22 cellular contexts compared by ENCODE assay signal in genomic region chr11:115456019-115456418, GRCh38. TPM values are rescaled to one million over a fixed set of nuclear protein-coding genes. Genes with fewer than 3 reads are reported as not detected.
DNase-seq lines count a peak whose midpoint lies in the region; ATAC-seq and TF ChIP-seq lines count a peak whose summit lies in the region.
"Had no signal": no experiment of that assay in that cellular context is flagged by ENCODE, and none has a peak within 500 bp of the region (broad histone marks: within the 10 kb centered on the region; RNA-seq: fewer than 3 reads in every experiment).

No MANE protein-coding gene starts in this region.

- H3K4me3 ChIP-seq in GM23338 (no peak overlapping the region), fibroblast of lung (replicated peaks in 1 of 4; ENCODE audit: control extremely low read depth in 1 of 4, insufficient read depth in 1 of 4, low read depth in 3 of 4, low read length in 4 of 4) (no peak overlapping the region), psoas muscle (no peak overlapping the region)
- H3K4me3 ChIP-seq: A549; BLaER1 treated with 17β-estradiol and CSF1 and Interleukin-3, amounts not matched to agents 10 nM and 100 nM had no signal

- ATAC-seq in GM23338 (no peak), psoas muscle (no peak)
- ATAC-seq: A549 had no signal

- no peak overlapping the region for H3K9ac ChIP-seq in fibroblast of lung (ENCODE audit: insufficient read depth, low read length)
- H3K9ac ChIP-seq: BLaER1 treated with 17β-estradiol and CSF1 and Interleukin-3, amounts not matched to agents 10 nM and 100 nM had no signal

- H3K4me2 ChIP-seq in GM23338 (peak overlapping the region; percentile 41; the same call in 1 of the 2 replicates), fibroblast of lung (ENCODE audit: extremely low read depth, insufficient read depth, low read length) (no peak overlapping the region)
- H3K4me2 ChIP-seq: A549; BLaER1 treated with 17β-estradiol and CSF1 and Interleukin-3, amounts not matched to agents 10 nM and 100 nM had no signal

- H3K4me3 Mint-ChIP-seq in GM23338: no peak overlapping the region
- H3K4me3 Mint-ChIP-seq: CD14-positive monocyte; CD4-positive, alpha-beta T cell; CD8-positive, alpha-beta memory T cell had no signal

- H3K4me1 ChIP-seq in GM23338 (ENCODE audit: insufficient read depth) (peaks cover 39% of the 10 kb centered on the region), fibroblast of lung (ENCODE audit: control insufficient read depth, extremely low read depth, insufficient read depth, low read length) (no peaks in the 10 kb centered on the region), psoas muscle (no peaks in the 10 kb centered on the region)
- H3K4me1 ChIP-seq: BLaER1 treated with 17β-estradiol and CSF1 and Interleukin-3, amounts not matched to agents 10 nM and 100 nM had no signal

- no peaks in the 10 kb centered on the region for H3K27me3 Mint-ChIP-seq in GM23338 (ENCODE audit: insufficient read depth, low read depth, poor library complexity)

- peaks cover 31% of the 10 kb centered on the region; the same call in 2 of the 3 replicates for H3K4me1 Mint-ChIP-seq in GM23338
- H3K4me1 Mint-ChIP-seq: CD14-positive monocyte; CD8-positive, alpha-beta memory T cell had no signal

- H4K20me1 ChIP-seq in GM23338 (replicated peaks; ENCODE audit: insufficient read depth): no peaks in the 10 kb centered on the region
- no peaks in the 10 kb centered on the region for H4K20me1 ChIP-seq in fibroblast of lung (ENCODE audit: control insufficient read depth, extremely low read depth, insufficient read depth, low read length)
- H4K20me1 ChIP-seq: BLaER1 treated with 17β-estradiol and CSF1 and Interleukin-3, amounts not matched to agents 10 nM and 100 nM had no signal

- H3K9me3 ChIP-seq in fibroblast of lung (ENCODE audit: control insufficient read depth, insufficient read depth, low read depth, low read length): no peaks in the 10 kb centered on the region
- H3K9me3 ChIP-seq in psoas muscle: no peaks in the 10 kb centered on the region
- H3K9me3 ChIP-seq: A549; BE2C; BLaER1 treated with 17β-estradiol and CSF1 and Interleukin-3, amounts not matched to agents 10 nM and 100 nM had no signal

- TF ChIP-seq CTCF in GM23338 (conservative IDR thresholded peaks at IDR 0.05; ENCODE audit: low read depth in 2 of 2): no peak
- no peak for TF ChIP-seq CTCF in fibroblast of lung (conservative IDR thresholded peaks at IDR 0.05 in 1 of 2, IDR thresholded peaks at IDR 0.05 in 1 of 2; ENCODE audit: low read depth in 1 of 2, low read length in 2 of 2)
- TF ChIP-seq CTCF in psoas muscle (IDR thresholded peaks at IDR 0.05): no peak

- no peaks in the 10 kb centered on the region for H3K79me2 ChIP-seq in GM23338 (replicated peaks; ENCODE audit: insufficient read depth)
- no peaks in the 10 kb centered on the region for H3K79me2 ChIP-seq in fibroblast of lung (ENCODE audit: control insufficient read depth, insufficient read depth, low read length)

- H3K36me3 ChIP-seq in GM23338 (ENCODE audit: insufficient read depth) (no peaks in the 10 kb centered on the region), fibroblast of lung (ENCODE audit: control insufficient read depth, insufficient read depth, low read length) (no peaks in the 10 kb centered on the region), psoas muscle (ENCODE audit: insufficient read depth in 1 of 2, low read depth in 1 of 2) (no peaks in the 10 kb centered on the region)
- H3K36me3 ChIP-seq: BE2C; BLaER1 treated with 17β-estradiol and CSF1 and Interleukin-3, amounts not matched to agents 10 nM and 100 nM had no signal

- H2AFZ ChIP-seq in GM23338 (no peak overlapping the region), fibroblast of lung (ENCODE audit: low read length) (no peak overlapping the region)

- H3F3A ChIP-seq in GM23338 (replicated peaks; ENCODE audit: low read depth): no peaks in the 10 kb centered on the region

- H3K9me3 Mint-ChIP-seq in GM23338: no peaks in the 10 kb centered on the region
- H3K9me3 Mint-ChIP-seq: CD4-positive, alpha-beta T cell; CD8-positive, alpha-beta memory T cell had no signal

- DNase-seq in GM23338 (ENCODE audit: low spot score) (no peak), amniotic epithelial cell (ENCODE audit: low read depth) (peak; percentile 44), fibroblast of lung (ENCODE audit: low read depth in 2 of 2) (peak; percentile 27 to 45), psoas muscle (no peak), NCI-H2227 treated with DMSO at 0.1 percent for 48 hours (lab: John Stamatoyannopoulos, UW) (no peak), NOMO-1 treated with dmso at 0.1 percent for 144 hours (lab: John Stamatoyannopoulos, UW; ENCODE audit: unreplicated experiment) (no peak), NCI-H226 (no peak)
- DNase-seq: 8988T; ACHN; AML-193; BE2C; CD4-positive, alpha-beta T cell; CD8-positive, alpha-beta memory T cell; DMS 273 treated with DMSO at 0.1 percent for 48 hours; DMS79; GF-D8; GOT3; HCEC 1CT had no signal

- H3K9me2 ChIP-seq in GM23338 (ENCODE audit: insufficient read depth): no peaks in the 10 kb centered on the region

- intact Hi-C loops in psoas muscle (cut with DNase I): no loop called here

- H3K27ac Mint-ChIP-seq in GM23338: no peak overlapping the region
- H3K27ac Mint-ChIP-seq: CD14-positive monocyte; CD4-positive, alpha-beta T cell; CD8-positive, alpha-beta memory T cell had no signal

- H3K27ac ChIP-seq in GM23338 (ENCODE audit: low read depth): no peak overlapping the region
- H3K27ac ChIP-seq in fibroblast of lung (ENCODE audit: insufficient read depth, low read length): no peak overlapping the region
- no peak overlapping the region for H3K27ac ChIP-seq in psoas muscle
- H3K27ac ChIP-seq: A549; BLaER1 treated with 17β-estradiol and CSF1 and Interleukin-3, amounts not matched to agents 10 nM and 100 nM had no signal

- H3K36me3 Mint-ChIP-seq in GM23338 (ENCODE audit: low read depth): no peaks in the 10 kb centered on the region
- H3K36me3 Mint-ChIP-seq: CD14-positive monocyte; CD8-positive, alpha-beta memory T cell had no signal

- H3K27me3 ChIP-seq in GM23338 (ENCODE audit: insufficient read depth) (no peaks in the 10 kb centered on the region), fibroblast of lung (ENCODE audit: control insufficient read depth, insufficient read depth, low read length) (no peaks in the 10 kb centered on the region), psoas muscle (ENCODE audit: insufficient read depth in 3 of 3, low read length in 2 of 3) (peaks cover 0 to 3% (median 0%) of the 10 kb centered on the region in 3 donors)
- H3K27me3 ChIP-seq: BE2C; BLaER1 treated with 17β-estradiol and CSF1 and Interleukin-3, amounts not matched to agents 10 nM and 100 nM had no signal

TF ChIP-seq in GM23338, 12 proteins besides CTCF, POLR2A, EP300 and RAD21 (continues in another document):
- TF ChIP-seq STAT1 (IDR thresholded peaks at IDR 0.05; ENCODE audit: unreplicated experiment) (no peak), JUNB (IDR thresholded peaks at IDR 0.05; ENCODE audit: unreplicated experiment) (no peak), ETS1 (IDR thresholded peaks at IDR 0.05) (no peak)

RNA-seq across cellular contexts. Expression of gene CADM1, which starts 48.2 kb away (rescaled TPM):
- total RNA-seq in GM23338 (2014; rRNA removed; shearing (Covaris generic)): 18.0 and 26.1 TPM in 2 replicates
- polyA plus RNA-seq in GM23338 (2016; fragmentation: Nextera tagmentation; extraction: Ambion mirVana) (16.5 and 18.0 TPM in 2 replicates), fibroblast of lung (15.4 and 84.0 TPM in 2 replicates), psoas muscle (1 to 10 TPM; 3.1 to 4.4 (median 3.3) TPM)
- total RNA-seq in fibroblast of lung (27.7 and 86.0 TPM in 2 replicates), psoas muscle (10 to 100 TPM in 3 of 4 donors, 1 to 10 TPM in 1; 9.5 to 12.4 (median 10.1) TPM)
- 12.1 and 52.4 TPM in 2 replicates for polyA plus RNA-seq in fibroblast of lung (2012)
- polyA minus RNA-seq in fibroblast of lung (ENCODE audit: low replicate concordance): 1.3 and 48.5 TPM in 2 replicates
- total RNA-seq: G401 had no signal
- polyA plus RNA-seq: CD14-positive monocyte had no signal

Comparison
In these comparisons a context has a peak if more than half of its experiments do, and no peak if none do; other contexts are left out.
1. DNase-seq: peak in amniotic epithelial cell (single experiment) and fibroblast of lung (2 of 2); none in GM23338 (single experiment), psoas muscle (0 of 2), NCI-H2227 treated with DMSO at 0.1 percent for 48 hours (single experiment), NOMO-1 treated with dmso at 0.1 percent for 144 hours (single experiment) and NCI-H226 (single experiment).